ENCODE assay signal across 19 cellular contexts in the genomic region with DNA sequence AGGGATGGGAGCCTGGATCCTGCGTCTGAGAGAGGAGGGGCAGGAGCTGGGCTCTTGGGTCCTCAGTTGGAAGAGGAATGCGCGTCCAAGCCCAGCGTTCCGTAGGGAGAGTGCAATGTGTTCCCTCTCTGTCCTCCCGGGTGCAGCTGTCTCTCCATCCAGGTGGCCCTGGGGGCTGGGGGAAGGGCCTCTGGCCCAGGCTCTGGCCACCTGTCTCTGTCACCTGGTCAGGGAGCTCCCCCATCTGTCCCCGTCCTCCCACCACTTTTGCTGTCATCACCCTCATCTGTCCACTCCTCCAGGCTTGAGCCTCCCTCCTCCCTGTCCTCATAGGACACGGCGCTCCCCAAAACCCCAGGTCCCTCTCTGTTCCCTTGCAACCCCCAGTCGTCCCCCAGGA. TPM values are rescaled to one million over a fixed set of nuclear protein-coding genes. Genes with fewer than 3 reads are reported as not detected.
"Had no signal": no experiment of that assay in that cellular context is flagged by ENCODE, and none has a peak within 500 bp of the region (broad histone marks: within the 10 kb centered on the region; RNA-seq: fewer than 3 reads in every experiment).

No MANE protein-coding gene starts in this region.

- H3K4me3 Mint-ChIP-seq: activated naive CD4-positive, alpha-beta T cell treated with anti-CD3 and anti-CD28 coated beads for 36 hours; activated T-helper 17 cell treated with anti-CD3 and anti-CD28 coated beads, Interleukin-2, amount 50 U/mL, for 72 hours had no signal

- H3K36me3 ChIP-seq: ascending aorta, breast epithelium, gastroesophageal sphincter, neural progenitor cell, pancreas, tibial artery had no signal

- H3K4me3 ChIP-seq: ascending aorta, breast epithelium, dorsolateral prefrontal cortex, gastroesophageal sphincter, neural progenitor cell, pancreas, tibial artery had no signal

- H3K27me3 ChIP-seq: ascending aorta, breast epithelium, neural progenitor cell, pancreas had no signal

- H3K4me1 Mint-ChIP-seq: activated T-helper 17 cell treated with anti-CD3 and anti-CD28 coated beads, Interleukin-2, amount 50 U/mL, for 72 hours had no signal

- ATAC-seq: activated T-helper 17 cell treated with anti-CD3 and anti-CD28 coated beads, Interleukin-2, amount 50 U/mL, for 72 hours; gastroesophageal sphincter; left lobe of liver had no signal

- H3K27ac Mint-ChIP-seq: activated naive CD4-positive, alpha-beta T cell treated with anti-CD3 and anti-CD28 coated beads for 36 hours; activated T-helper 17 cell treated with anti-CD3 and anti-CD28 coated beads, Interleukin-2, amount 50 U/mL, for 72 hours had no signal

- H3K4me1 ChIP-seq: ascending aorta, breast epithelium, pancreas had no signal

- DNase-seq: activated CD4-positive, alpha-beta T cell treated with anti-CD3 and anti-CD28 coated beads for 1 hour; activated CD4-positive, alpha-beta T cell treated with anti-CD3 and anti-CD28 coated beads, Interleukin-2, amount 50 U/mL, for 4 hours; activated naive CD4-positive, alpha-beta T cell treated with anti-CD3 and anti-CD28 coated beads for 36 hours; erythroblast; islet precursor cell; midbrain; pancreas; stimulated activated CD4-positive, alpha-beta T cell treated with anti-CD3 and anti-CD28 coated beads, Interleukin-4, amount 100 ng/mL, for 1 hour; stimulated activated naive CD4-positive, alpha-beta T cell; tibial artery had no signal

- H3K27ac ChIP-seq: ascending aorta, breast epithelium, gastroesophageal sphincter, neural progenitor cell, pancreas, tibial artery had no signal

- H3K9me3 ChIP-seq: ascending aorta, breast epithelium, gastroesophageal sphincter, pancreas, tibial artery had no signal

- H3K9me3 Mint-ChIP-seq: activated naive CD4-positive, alpha-beta T cell treated with anti-CD3 and anti-CD28 coated beads for 36 hours; activated T-helper 17 cell treated with anti-CD3 and anti-CD28 coated beads, Interleukin-2, amount 50 U/mL, for 72 hours had no signal

RNA-seq across cellular contexts. Expression of a gene that starts 3.7 kb away (rescaled TPM):
- total RNA-seq: activated naive CD4-positive, alpha-beta T cell treated with anti-CD3 and anti-CD28 coated beads for 36 hours; activated T-helper 17 cell treated with anti-CD3 and anti-CD28 coated beads, Interleukin-2, amount 50 U/mL, for 72 hours; ascending aorta; breast epithelium; dorsolateral prefrontal cortex; gastroesophageal sphincter; left lobe of liver; lung microvascular endothelial cell; subcutaneous adipose tissue had no signal

RNA-seq across cellular contexts. Expression of a gene that starts 4.7 kb away (rescaled TPM):
- total RNA-seq: activated naive CD4-positive, alpha-beta T cell treated with anti-CD3 and anti-CD28 coated beads for 36 hours; activated T-helper 17 cell treated with anti-CD3 and anti-CD28 coated beads, Interleukin-2, amount 50 U/mL, for 72 hours; ascending aorta; left lobe of liver; subcutaneous adipose tissue had no signal

RNA-seq across cellular contexts. Expression of a gene that starts 52.4 kb away (rescaled TPM):
- total RNA-seq: lung microvascular endothelial cell had no signal
